Comparison of ENCODE assay signal across 15 cellular contexts in the genomic region with DNA sequence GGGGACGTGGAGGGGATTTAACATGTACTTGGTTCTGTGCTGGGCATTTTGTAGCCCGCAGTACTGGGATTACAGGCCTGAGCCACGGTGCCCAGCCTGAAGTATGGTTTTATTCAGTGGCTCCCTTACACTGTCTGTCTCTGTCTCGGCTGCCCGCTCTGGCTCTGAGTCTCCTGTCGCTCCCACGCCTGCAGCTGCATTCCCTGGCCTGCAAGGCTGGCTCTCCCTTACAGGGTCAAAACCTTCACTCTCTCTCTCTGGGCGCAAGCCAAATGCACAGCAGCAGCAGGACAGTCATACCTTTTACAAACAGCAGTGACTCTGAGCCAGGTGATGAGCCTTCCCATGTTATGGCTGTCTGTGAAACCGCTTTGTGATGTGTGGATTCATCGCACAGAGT.
DNase-seq lines count a peak whose midpoint lies in the region; ATAC-seq, FAIRE-seq and TF ChIP-seq lines count a peak whose summit lies in the region.
"Had no signal": no experiment of that assay in that cellular context is flagged by ENCODE, and none has a peak within 500 bp of the region (broad histone marks: within the 10 kb centered on the region; RNA-seq: fewer than 3 reads in every experiment).

No MANE protein-coding gene starts in this region.

- H3K27ac ChIP-seq in BLaER1 = no peak overlapping the region
- peak overlapping the region; percentile 16 for H3K27ac ChIP-seq in lower lobe of right lung
- peak overlapping the region; percentile 60 to 79 (median 76) for H3K27ac ChIP-seq in gastrocnemius medialis
- H3K27ac ChIP-seq in RWPE1 = no peak overlapping the region
- H3K27ac ChIP-seq: SJSA1 had no signal

- no peak for FAIRE-seq in D721Med (lab: Jason Lieb, UNC)
- FAIRE-seq: A204.1, H54 had no signal

- H3K9me3 ChIP-seq in BLaER1 = peaks cover 29% of the 10 kb centered on the region
- H3K9me3 ChIP-seq in lower lobe of right lung = no peaks in the 10 kb centered on the region
- no peaks in the 10 kb centered on the region for H3K9me3 ChIP-seq in gastrocnemius medialis
- H3K9me3 ChIP-seq: mucosa of descending colon, SJSA1 had no signal

- H3K4me3 ChIP-seq in BLaER1 = no peak overlapping the region
- no peak overlapping the region for H3K4me3 ChIP-seq in lower lobe of right lung
- no peak overlapping the region for H3K4me3 ChIP-seq in gastrocnemius medialis
- H3K4me3 ChIP-seq: mucosa of descending colon, SJSA1 had no signal

- in situ Hi-C loops in gastrocnemius medialis (cut with MboI; ENCODE audit: low sequenced_read_pairs in 4 of 4) = no loop called here

- POLR2A ChIA-PET in RWPE1 (lab: Yijun Ruan, JAX; ENCODE audit: low non-redundant PET) = no interaction called here

- peaks cover 18% of the 10 kb centered on the region for H3K27me3 ChIP-seq in BLaER1
- no peaks in the 10 kb centered on the region for H3K27me3 ChIP-seq in lower lobe of right lung (ENCODE audit: low read depth)
- H3K27me3 ChIP-seq in gastrocnemius medialis = no peaks in the 10 kb centered on the region
- H3K27me3 ChIP-seq: SJSA1 had no signal

- H3K4me1 ChIP-seq in BLaER1 (peaks cover 15% of the 10 kb centered on the region), lower lobe of right lung (peaks cover 8% of the 10 kb centered on the region), gastrocnemius medialis (peaks cover 20 to 23% of the 10 kb centered on the region in 2 donors)
- H3K4me1 ChIP-seq: SJSA1 had no signal

- H3K36me3 ChIP-seq in BLaER1 (no peaks in the 10 kb centered on the region), lower lobe of right lung (no peaks in the 10 kb centered on the region), gastrocnemius medialis (no peaks in the 10 kb centered on the region)
- H3K36me3 ChIP-seq: SJSA1 had no signal

- DNase-seq in globus pallidus (ENCODE audit: low spot score) (peak; percentile 60), lower lobe of right lung (no peak), gastrocnemius medialis (peak; percentile 30 to 75), D721Med (ENCODE audit: insufficient read length, low spot score) (no peak), RWPE1 (ENCODE audit: low spot score) (no peak)
- DNase-seq: activated CD4-positive, alpha-beta T cell treated with anti-CD3 and anti-CD28 coated beads for 48 hours; activated naive CD4-positive, alpha-beta T cell treated with anti-CD3 and anti-CD28 coated beads, Interleukin-2, amount 10 ng/mL, durations not matched to agents 7 days and 5 days; CD4-positive, CD25-positive, alpha-beta regulatory T cell; mucosa of descending colon had no signal

- ATAC-seq in lower lobe of right lung (peak in 1 of 2 donors; percentile 10), gastrocnemius medialis (peak; percentile 39 to 67), GM21367 (IDR thresholded peaks at IDR 0.05; ENCODE audit: unreplicated experiment) (no peak), HG03354 (IDR thresholded peaks at IDR 0.05; ENCODE audit: poor library complexity, severe bottlenecking, unreplicated experiment) (no peak)
- ATAC-seq: mucosa of descending colon had no signal

- no peak for TF ChIP-seq POLR2A in gastrocnemius medialis (IDR thresholded peaks at IDR 0.05)

- intact Hi-C loops in lower lobe of right lung (cut with DNase I) (no loop called here), gastrocnemius medialis (cut with DNase I; ENCODE audit: low total_unique reads) (loop anchor here (2.0 to 5.0 kb wide), 2 partner anchors 33 to 64 kb away; no protein-coding TSS in a partner anchor)

- peak overlapping the region; percentile 34; the same call in 1 of the 2 replicates for H3K4me2 ChIP-seq in BLaER1

- CTCF ChIA-PET in RWPE1 (lab: Yijun Ruan, JAX) = no interaction called here

- no peak overlapping the region for H3K9ac ChIP-seq in BLaER1

- H4K20me1 ChIP-seq in BLaER1 = no peaks in the 10 kb centered on the region

- TF ChIP-seq CTCF in lower lobe of right lung (IDR thresholded peaks at IDR 0.05) = no peak
- TF ChIP-seq CTCF in gastrocnemius medialis (IDR thresholded peaks at IDR 0.05 in 4 of 5, conservative IDR thresholded peaks at IDR 0.05 in 1 of 5) = no peak
- no peak for TF ChIP-seq CTCF in D721Med (IDR thresholded peaks at IDR 0.05; ENCODE audit: insufficient read depth, missing control alignments)
- TF ChIP-seq CTCF in RWPE1 (conservative IDR thresholded peaks at IDR 0.05; ENCODE audit: low read depth) = no peak

Comparison
In these comparisons a context has a peak if more than half of its experiments do, and no peak if none do; other contexts are left out.
1. H3K27ac ChIP-seq: peak in lower lobe of right lung (single experiment) and gastrocnemius medialis (4 of 4); none in BLaER1 (single experiment) and RWPE1 (single experiment).
2. DNase-seq: peak in globus pallidus (single experiment) and gastrocnemius medialis (2 of 2); none in lower lobe of right lung (single experiment), D721Med (single experiment) and RWPE1 (single experiment).
3. ATAC-seq: peak in gastrocnemius medialis (2 of 2); none in GM21367 (single experiment) and HG03354 (single experiment).